In the genomic region with DNA sequence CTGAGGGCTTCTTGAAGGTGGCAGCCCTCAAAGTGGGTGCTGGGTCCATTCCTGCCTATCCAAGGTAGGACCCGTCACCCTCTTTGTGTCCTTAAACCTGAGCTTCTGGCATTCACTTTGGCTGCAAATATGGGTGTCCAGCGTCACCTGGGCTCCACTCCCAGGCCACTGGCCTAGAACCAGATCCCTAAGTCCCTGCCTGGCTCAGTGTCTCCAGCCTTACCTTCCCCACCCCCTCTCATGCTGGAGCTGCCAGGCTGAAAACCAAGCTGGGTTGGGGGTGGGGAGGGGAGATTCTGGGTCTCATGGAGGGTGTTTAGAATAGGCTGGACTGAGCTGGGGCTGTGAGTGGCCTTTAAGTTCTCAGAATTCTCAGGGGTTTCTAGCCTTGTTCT, we compare ENCODE assay signal across 1 cellular context.
TF ChIP-seq lines count a peak whose summit lies in the region.

No MANE protein-coding gene starts in this region.

TF ChIP-seq in GM23338, 12 proteins besides CTCF, POLR2A, EP300 and RAD21 (continued from another document):
- TF ChIP-seq, protein P1, sequence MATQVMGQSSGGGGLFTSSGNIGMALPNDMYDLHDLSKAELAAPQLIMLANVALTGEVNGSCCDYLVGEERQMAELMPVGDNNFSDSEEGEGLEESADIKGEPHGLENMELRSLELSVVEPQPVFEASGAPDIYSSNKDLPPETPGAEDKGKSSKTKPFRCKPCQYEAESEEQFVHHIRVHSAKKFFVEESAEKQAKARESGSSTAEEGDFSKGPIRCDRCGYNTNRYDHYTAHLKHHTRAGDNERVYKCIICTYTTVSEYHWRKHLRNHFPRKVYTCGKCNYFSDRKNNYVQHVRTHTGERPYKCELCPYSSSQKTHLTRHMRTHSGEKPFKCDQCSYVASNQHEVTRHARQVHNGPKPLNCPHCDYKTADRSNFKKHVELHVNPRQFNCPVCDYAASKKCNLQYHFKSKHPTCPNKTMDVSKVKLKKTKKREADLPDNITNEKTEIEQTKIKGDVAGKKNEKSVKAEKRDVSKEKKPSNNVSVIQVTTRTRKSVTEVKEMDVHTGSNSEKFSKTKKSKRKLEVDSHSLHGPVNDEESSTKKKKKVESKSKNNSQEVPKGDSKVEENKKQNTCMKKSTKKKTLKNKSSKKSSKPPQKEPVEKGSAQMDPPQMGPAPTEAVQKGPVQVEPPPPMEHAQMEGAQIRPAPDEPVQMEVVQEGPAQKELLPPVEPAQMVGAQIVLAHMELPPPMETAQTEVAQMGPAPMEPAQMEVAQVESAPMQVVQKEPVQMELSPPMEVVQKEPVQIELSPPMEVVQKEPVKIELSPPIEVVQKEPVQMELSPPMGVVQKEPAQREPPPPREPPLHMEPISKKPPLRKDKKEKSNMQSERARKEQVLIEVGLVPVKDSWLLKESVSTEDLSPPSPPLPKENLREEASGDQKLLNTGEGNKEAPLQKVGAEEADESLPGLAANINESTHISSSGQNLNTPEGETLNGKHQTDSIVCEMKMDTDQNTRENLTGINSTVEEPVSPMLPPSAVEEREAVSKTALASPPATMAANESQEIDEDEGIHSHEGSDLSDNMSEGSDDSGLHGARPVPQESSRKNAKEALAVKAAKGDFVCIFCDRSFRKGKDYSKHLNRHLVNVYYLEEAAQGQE (IDR thresholded peaks at IDR 0.05; ENCODE audit: unreplicated experiment): no peak
TF ChIP-seq in GM23338: peak in this region for 0.
